23 cellular contexts compared by ENCODE assay signal in the genomic region with DNA sequence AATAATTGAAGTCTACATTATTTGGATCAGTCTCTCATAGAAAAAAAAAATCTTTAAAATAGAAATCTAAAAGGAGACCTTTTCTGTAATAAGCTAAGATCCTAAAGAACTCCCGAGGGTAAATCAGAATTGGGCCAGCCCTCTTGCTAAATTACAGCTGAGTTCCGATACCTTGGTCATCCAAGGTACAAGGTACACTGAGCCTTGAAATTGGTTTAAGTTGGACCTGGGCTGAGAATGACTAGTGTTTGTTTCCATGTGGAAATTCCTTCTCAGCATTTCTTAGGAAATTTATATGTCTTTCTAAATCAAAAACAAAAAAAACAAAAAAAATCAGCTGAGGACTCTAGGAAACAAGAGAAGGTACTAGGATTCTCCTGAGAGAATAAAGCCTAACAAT.
DNase-seq lines count a peak whose midpoint lies in the region; ATAC-seq, FAIRE-seq and TF ChIP-seq lines count a peak whose summit lies in the region.
"Had no signal": no experiment of that assay in that cellular context is flagged by ENCODE, and none has a peak within 500 bp of the region (broad histone marks: within the 10 kb centered on the region; RNA-seq: fewer than 3 reads in every experiment).

No MANE protein-coding gene starts in this region.

- H3K9ac ChIP-seq in liver (ENCODE audit: low read depth in 1 of 2, low read length in 2 of 2) (no peak overlapping the region), HepG2 (ENCODE audit: insufficient read depth, low read depth, low read length) (no peak overlapping the region), rectal smooth muscle tissue (ENCODE audit: low read length) (no peak overlapping the region)

- no peak for TF ChIP-seq CTCF in liver (IDR thresholded peaks at IDR 0.05; ENCODE audit: low read depth, low read length, missing input control)
- TF ChIP-seq CTCF in HepG2 (CRISPR knock-in tag; IDR thresholded peaks at IDR 0.05) = no peak
- TF ChIP-seq CTCF in foreskin keratinocyte (conservative IDR thresholded peaks at IDR 0.05) = no peak

- no peaks in the 10 kb centered on the region for H3K79me2 ChIP-seq in HepG2 (ENCODE audit: insufficient read depth, low read length)

- WGBS in liver = 41% methylated on average over 2 of the region's 2 CpGs
- WGBS in HepG2 (ENCODE audit: low lambda C conversion rate) = 84% methylated on average over 2 of the region's 2 CpGs

- H3K36me3 ChIP-seq in liver (ENCODE audit: control insufficient read depth in 4 of 4, insufficient read depth in 3 of 4, low read depth in 1 of 4, low read length in 3 of 4) (no peaks in the 10 kb centered on the region), HepG2 (replicated peaks in 1 of 2; ENCODE audit: control insufficient read depth in 1 of 2, insufficient read depth in 2 of 2, low read length in 2 of 2) (no peaks in the 10 kb centered on the region; a peak in 1 of 5 replicates), rectal smooth muscle tissue (ENCODE audit: control insufficient read depth, insufficient read depth, low read length) (no peaks in the 10 kb centered on the region)
- H3K36me3 ChIP-seq: prostate gland had no signal

- TF ChIP-seq POLR2A in HepG2 (IDR thresholded peaks at IDR 0.05; ENCODE audit: insufficient read depth in 1 of 2, low read depth in 2 of 2, low read length in 2 of 2) = no peak

- H3K27me3 ChIP-seq in liver (ENCODE audit: control insufficient read depth in 4 of 4, insufficient read depth in 4 of 4, low read length in 3 of 4) (no peaks in the 10 kb centered on the region), HepG2 (ENCODE audit: control insufficient read depth in 1 of 2, insufficient read depth in 2 of 2, low read length in 2 of 2) (no peaks in the 10 kb centered on the region), foreskin keratinocyte (no peaks in the 10 kb centered on the region), rectal smooth muscle tissue (ENCODE audit: control insufficient read depth, insufficient read depth, low read length) (no peaks in the 10 kb centered on the region)
- H3K27me3 ChIP-seq: spleen had no signal

- no TSS peak for BruUV-seq in HepG2 (replicated peaks; lab: Mats Ljungman, UMichigan)

- CTCF ChIA-PET in HepG2 (lab: Yijun Ruan, JAX; ENCODE audit: low intra/inter-chr PET ratio, low total read pairs) = no interaction called here

- H2AFZ ChIP-seq in HepG2 (ENCODE audit: low read length) = no peak overlapping the region

- intact Hi-C loops in HepG2 (cut with micrococcal nuclease; ENCODE audit: unreplicated experiment) (no loop called here), cardiac septum (cut with DNase I) (no loop called here)

- in situ Hi-C loops in HepG2 (cut with HindIII; ENCODE audit: extremely low pct_ligation_motif_present, low pct_unique_long_range_greater_than_20kb) = no loop called here

- TF ChIP-seq RAD21 in liver (IDR thresholded peaks at IDR 0.05) = peak in 1 of 2 donors; percentile 8
- TF ChIP-seq RAD21 in HepG2 (CRISPR knock-in tag; IDR thresholded peaks at IDR 0.05) = no peak

- TF ChIP-seq EP300 in HepG2 (IDR thresholded peaks at IDR 0.05; ENCODE audit: low read depth in 2 of 2, low read length in 2 of 2) = no peak
- TF ChIP-seq EP300 in HepG2 (CRISPR knock-in tag; IDR thresholded peaks at IDR 0.05; ENCODE audit: borderline replicate concordance) = no peak

- ATAC-seq in HepG2 (no peak), foreskin keratinocyte (no peak)
- ATAC-seq: HCT116; naive thymus-derived CD8-positive, alpha-beta T cell had no signal

- POLR2A ChIA-PET in HepG2 (lab: Yijun Ruan, JAX) = interaction anchor here (1.9 kb wide), 1 partner anchor 14 kb away, joined by 11 read pairs; no protein-coding TSS in a partner anchor

- no peak for FAIRE-seq in HepG2 (lab: Jason Lieb, UNC)
- FAIRE-seq: kidney, TTC549, urothelium cell line had no signal

- DNase-seq in HepG2 (ENCODE audit: low spot score) = no peak
- DNase-seq in foreskin keratinocyte = no peak
- DNase-seq in Ammon's horn (ENCODE audit: low spot score) = no peak
- DNase-seq in cardiac septum (ENCODE audit: low spot score) = no peak
- DNase-seq in pons (ENCODE audit: low spot score) = no peak
- no peak for DNase-seq in KG1 (lab: John Stamatoyannopoulos, UW)
- DNase-seq: activated CD4-positive, alpha-beta T cell treated with anti-CD3 and anti-CD28 coated beads for 4 hours; activated naive CD8-positive, alpha-beta T cell treated with anti-CD3 and anti-CD28 coated beads for 36 hours; C1 segment of cervical spinal cord; Calu3; kidney; naive thymus-derived CD8-positive, alpha-beta T cell; NCI-H1105 treated with DMSO at 0.1 percent for 48 hours; NCI-H524 treated with DMSO at 0.1 percent for 48 hours; spleen had no signal

- no peaks in the 10 kb centered on the region for H4K20me1 ChIP-seq in HepG2 (ENCODE audit: insufficient read depth, low read length)

- H3K27ac ChIP-seq in liver (ENCODE audit: low read depth in 1 of 2, low read length in 2 of 2) = peak overlapping the region; percentile 61 to 91
- H3K27ac ChIP-seq in HepG2 (ENCODE audit: extremely low read length, insufficient read depth, low read length) = no peak overlapping the region
- H3K27ac ChIP-seq in foreskin keratinocyte = peak overlapping the region; percentile 32
- H3K27ac ChIP-seq in rectal smooth muscle tissue (ENCODE audit: low read depth, low read length) = peak overlapping the region; percentile 21
- H3K27ac ChIP-seq: coronary artery, RWPE1, spleen had no signal

- H3K4me2 ChIP-seq in HepG2 (ENCODE audit: low read depth, low read length) = no peak overlapping the region

- H3K4me1 ChIP-seq in liver (ENCODE audit: control insufficient read depth in 4 of 4, insufficient read depth in 4 of 4, low read length in 3 of 4) (peaks cover 1 to 14% (median 4%) of the 10 kb centered on the region in 4 donors), HepG2 (ENCODE audit: insufficient read depth, low read length) (peaks cover 7% of the 10 kb centered on the region), foreskin keratinocyte (peaks cover 31% of the 10 kb centered on the region), rectal smooth muscle tissue (ENCODE audit: control insufficient read depth, insufficient read depth, low read length) (peaks cover 5% of the 10 kb centered on the region)
- H3K4me1 ChIP-seq: prostate gland, spleen had no signal

- no peaks in the 10 kb centered on the region for H3K9me3 ChIP-seq in liver (ENCODE audit: control insufficient read depth in 4 of 4, low read length in 3 of 4)
- H3K9me3 ChIP-seq in HepG2 (ENCODE audit: low read length) = no peaks in the 10 kb centered on the region
- H3K9me3 ChIP-seq: prostate gland had no signal

- H3K4me3 ChIP-seq in liver (ENCODE audit: low read depth in 1 of 3, low read length in 3 of 3) (no peak overlapping the region), HepG2 (replicated peaks in 1 of 3; ENCODE audit: insufficient read depth in 1 of 3, low read depth in 2 of 3, low read length in 3 of 3) (no peak overlapping the region), rectal smooth muscle tissue (ENCODE audit: low read length) (no peak overlapping the region)
- H3K4me3 ChIP-seq: coronary artery, prostate gland, spleen had no signal

TF ChIP-seq in liver, 16 proteins besides CTCF, POLR2A, EP300 and RAD21 (continues in another document):
- TF ChIP-seq, protein P1, sequence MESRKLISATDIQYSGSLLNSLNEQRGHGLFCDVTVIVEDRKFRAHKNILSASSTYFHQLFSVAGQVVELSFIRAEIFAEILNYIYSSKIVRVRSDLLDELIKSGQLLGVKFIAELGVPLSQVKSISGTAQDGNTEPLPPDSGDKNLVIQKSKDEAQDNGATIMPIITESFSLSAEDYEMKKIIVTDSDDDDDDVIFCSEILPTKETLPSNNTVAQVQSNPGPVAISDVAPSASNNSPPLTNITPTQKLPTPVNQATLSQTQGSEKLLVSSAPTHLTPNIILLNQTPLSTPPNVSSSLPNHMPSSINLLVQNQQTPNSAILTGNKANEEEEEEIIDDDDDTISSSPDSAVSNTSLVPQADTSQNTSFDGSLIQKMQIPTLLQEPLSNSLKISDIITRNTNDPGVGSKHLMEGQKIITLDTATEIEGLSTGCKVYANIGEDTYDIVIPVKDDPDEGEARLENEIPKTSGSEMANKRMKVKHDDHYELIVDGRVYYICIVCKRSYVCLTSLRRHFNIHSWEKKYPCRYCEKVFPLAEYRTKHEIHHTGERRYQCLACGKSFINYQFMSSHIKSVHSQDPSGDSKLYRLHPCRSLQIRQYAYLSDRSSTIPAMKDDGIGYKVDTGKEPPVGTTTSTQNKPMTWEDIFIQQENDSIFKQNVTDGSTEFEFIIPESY (IDR thresholded peaks at IDR 0.05) = no peak
- TF ChIP-seq, protein P2, sequence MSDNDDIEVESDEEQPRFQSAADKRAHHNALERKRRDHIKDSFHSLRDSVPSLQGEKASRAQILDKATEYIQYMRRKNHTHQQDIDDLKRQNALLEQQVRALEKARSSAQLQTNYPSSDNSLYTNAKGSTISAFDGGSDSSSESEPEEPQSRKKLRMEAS (IDR thresholded peaks at IDR 0.05) = no peak
- TF ChIP-seq JUND (IDR thresholded peaks at IDR 0.05) = peak; percentile 13
- TF ChIP-seq HNF4A (conservative IDR thresholded peaks at IDR 0.05) = peak; percentile 85
- TF ChIP-seq SP1 (IDR thresholded peaks at IDR 0.05) = peak; percentile 56
- no peak for TF ChIP-seq FOXA2 (IDR thresholded peaks at IDR 0.05)

TF ChIP-seq in HepG2, 621 proteins besides CTCF, POLR2A, EP300 and RAD21 (continues in another document):
- TF ChIP-seq ZNF382 (CRISPR knock-in tag; IDR thresholded peaks at IDR 0.05; ENCODE audit: borderline replicate concordance) (no peak), ZNF614 (CRISPR knock-in tag; IDR thresholded peaks at IDR 0.05; ENCODE audit: borderline replicate concordance) (no peak), NKX3-1 (CRISPR knock-in tag; IDR thresholded peaks at IDR 0.05) (no peak), ZNF720 (CRISPR knock-in tag; IDR thresholded peaks at IDR 0.05) (no peak), HHEX (CRISPR knock-in tag; IDR thresholded peaks at IDR 0.05) (no peak)
- TF ChIP-seq, protein P3, sequence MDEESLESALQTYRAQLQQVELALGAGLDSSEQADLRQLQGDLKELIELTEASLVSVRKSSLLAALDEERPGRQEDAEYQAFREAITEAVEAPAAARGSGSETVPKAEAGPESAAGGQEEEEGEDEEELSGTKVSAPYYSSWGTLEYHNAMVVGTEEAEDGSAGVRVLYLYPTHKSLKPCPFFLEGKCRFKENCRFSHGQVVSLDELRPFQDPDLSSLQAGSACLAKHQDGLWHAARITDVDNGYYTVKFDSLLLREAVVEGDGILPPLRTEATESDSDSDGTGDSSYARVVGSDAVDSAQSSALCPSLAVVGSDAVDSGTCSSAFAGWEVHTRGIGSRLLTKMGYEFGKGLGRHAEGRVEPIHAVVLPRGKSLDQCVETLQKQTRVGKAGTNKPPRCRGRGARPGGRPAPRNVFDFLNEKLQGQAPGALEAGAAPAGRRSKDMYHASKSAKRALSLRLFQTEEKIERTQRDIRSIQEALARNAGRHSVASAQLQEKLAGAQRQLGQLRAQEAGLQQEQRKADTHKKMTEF (CRISPR knock-in tag; IDR thresholded peaks at IDR 0.05) = no peak
